Comparison of ENCODE assay signal across 22 cellular contexts in the genomic region with DNA sequence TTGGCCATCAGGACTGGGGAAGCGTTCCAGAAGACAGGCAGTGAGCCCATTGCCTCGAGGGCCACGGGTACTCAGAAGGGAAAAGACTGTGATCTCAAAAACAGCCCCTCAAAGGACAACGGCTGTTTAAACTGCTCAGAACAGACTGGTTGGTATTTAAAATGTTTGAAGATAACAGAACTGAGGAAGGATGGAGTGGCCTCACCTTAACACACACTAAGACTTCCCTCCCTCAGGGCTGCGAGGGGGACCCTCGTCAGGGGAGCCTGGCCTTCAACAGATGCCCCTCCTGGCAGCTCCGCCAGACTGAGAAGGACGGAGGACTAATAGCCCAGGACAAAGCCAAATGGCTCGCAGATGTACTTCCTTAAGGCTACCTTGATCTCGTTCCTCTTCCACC. TPM values are rescaled to one million over a fixed set of nuclear protein-coding genes. Genes with fewer than 3 reads are reported as not detected.
A peak's percentile ranks its signal among the peaks of the same experiment; 100 is the strongest.
DNase-seq lines count a peak whose midpoint lies in the region; ATAC-seq, FAIRE-seq and TF ChIP-seq lines count a peak whose summit lies in the region.
"Had no signal": no experiment of that assay in that cellular context is flagged by ENCODE, and none has a peak within 500 bp of the region (broad histone marks: within the 10 kb centered on the region; RNA-seq: fewer than 3 reads in every experiment).

No MANE protein-coding gene starts in this region.

- H3K4me3 Mint-ChIP-seq in activated CD4-positive, alpha-beta T cell treated with anti-CD3 and anti-CD28 coated beads, Interleukin-2, amount 10 ng/mL, durations not matched to agents 24 days and 14 days = peak overlapping the region; percentile 94
- no peak overlapping the region for H3K4me3 Mint-ChIP-seq in activated T-helper 1 cell treated with anti-CD3 and anti-CD28 coated beads, Interleukin-12 subunit alpha, Interleukin-12 subunit beta, Interleukin-2, Interleukin-4 antibody, amounts not matched to agents 30 ng/mL and 10 ng/mL and 1 ng/mL, durations not matched to agents 14 hours and 24 hours and 36 hours
- H3K4me3 Mint-ChIP-seq in stimulated activated memory B cell treated with anti-CD40 and anti-IgM and Interleukin-4, amounts not matched to agents 10 μg/mL and 1 μg/mL and 100 μg/mL, for 72 hours = no peak overlapping the region

- H3K9me3 Mint-ChIP-seq in activated CD4-positive, alpha-beta T cell treated with anti-CD3 and anti-CD28 coated beads, Interleukin-2, amount 10 ng/mL, durations not matched to agents 24 days and 14 days = no peaks in the 10 kb centered on the region
- no peaks in the 10 kb centered on the region for H3K9me3 Mint-ChIP-seq in activated T-helper 1 cell treated with anti-CD3 and anti-CD28 coated beads, Interleukin-12 subunit alpha, Interleukin-12 subunit beta, Interleukin-2, Interleukin-4 antibody, amounts not matched to agents 30 ng/mL and 10 ng/mL and 1 ng/mL, durations not matched to agents 14 hours and 24 hours and 36 hours
- no peaks in the 10 kb centered on the region for H3K9me3 Mint-ChIP-seq in stimulated activated memory B cell treated with anti-CD40 and anti-IgM and Interleukin-4, amounts not matched to agents 10 μg/mL and 1 μg/mL and 100 μg/mL, for 72 hours
- H3K9me3 Mint-ChIP-seq: T-helper 2 cell treated with Interferon-gamma antibody and Interleukin-4, amounts not matched to agents 5 μg/mL and 100 μg/mL, for 36 hours had no signal

- no peak for ATAC-seq in HepG2
- no peak for ATAC-seq in stimulated activated memory B cell treated with anti-CD40 and anti-IgM and Interleukin-4, amounts not matched to agents 10 μg/mL and 1 μg/mL and 100 μg/mL, for 72 hours
- ATAC-seq in HG02885 (IDR thresholded peaks at IDR 0.05; ENCODE audit: poor library complexity, unreplicated experiment) = no peak
- ATAC-seq: foreskin keratinocyte, K562, left ventricle myocardium superior, PC-3 had no signal

- in situ Hi-C loops in HepG2 (cut with HindIII; ENCODE audit: extremely low pct_ligation_motif_present, low pct_unique_long_range_greater_than_20kb) = no loop called here

- H4K20me1 ChIP-seq in HepG2 (ENCODE audit: insufficient read depth, low read length) = no peaks in the 10 kb centered on the region

- TF ChIP-seq POLR2A in HepG2 (IDR thresholded peaks at IDR 0.05; ENCODE audit: insufficient read depth in 1 of 2, low read depth in 2 of 2, low read length in 2 of 2) = no peak

- no peak for TF ChIP-seq CTCF in HepG2 (CRISPR knock-in tag; IDR thresholded peaks at IDR 0.05)
- TF ChIP-seq CTCF in kidney (IDR thresholded peaks at IDR 0.05; ENCODE audit: borderline replicate concordance, extremely low read depth, insufficient read depth) = no peak

- H3K27ac ChIP-seq in HepG2 (ENCODE audit: extremely low read length, insufficient read depth, low read length) (peak overlapping the region; percentile 56), kidney (ENCODE audit: low read depth in 2 of 2, low read length in 2 of 2) (no peak overlapping the region)
- H3K27ac ChIP-seq: foreskin keratinocyte, SJSA1 had no signal

- peaks cover 21% of the 10 kb centered on the region for H3K36me3 Mint-ChIP-seq in activated CD4-positive, alpha-beta T cell treated with anti-CD3 and anti-CD28 coated beads, Interleukin-2, amount 10 ng/mL, durations not matched to agents 24 days and 14 days (ENCODE audit: low read depth)
- peaks cover 12% of the 10 kb centered on the region for H3K36me3 Mint-ChIP-seq in activated T-helper 1 cell treated with anti-CD3 and anti-CD28 coated beads, Interleukin-12 subunit alpha, Interleukin-12 subunit beta, Interleukin-2, Interleukin-4 antibody, amounts not matched to agents 30 ng/mL and 10 ng/mL and 1 ng/mL, durations not matched to agents 14 hours and 24 hours and 36 hours (ENCODE audit: low read depth)
- peaks cover 15% of the 10 kb centered on the region for H3K36me3 Mint-ChIP-seq in stimulated activated memory B cell treated with anti-CD40 and anti-IgM and Interleukin-4, amounts not matched to agents 10 μg/mL and 1 μg/mL and 100 μg/mL, for 72 hours

- no TSS peak for BruUV-seq in HepG2 (replicated peaks; lab: Mats Ljungman, UMichigan)

- H3K4me3 ChIP-seq in HepG2 (replicated peaks in 1 of 3; ENCODE audit: insufficient read depth in 1 of 3, low read depth in 2 of 3, low read length in 3 of 3) (no peak overlapping the region), kidney (ENCODE audit: low read length in 2 of 2) (no peak overlapping the region)
- H3K4me3 ChIP-seq: K562, SJSA1 had no signal

- CTCF ChIA-PET in HepG2 (lab: Yijun Ruan, JAX; ENCODE audit: low intra/inter-chr PET ratio, low total read pairs) = no interaction called here

- TF ChIP-seq RAD21 in HepG2 (CRISPR knock-in tag; IDR thresholded peaks at IDR 0.05) = no peak

- DNase-seq in activated CD4-positive, alpha-beta T cell treated with anti-CD3 and anti-CD28 coated beads, Interleukin-2, amount 10 ng/mL, durations not matched to agents 24 days and 14 days = no peak
- no peak for DNase-seq in activated CD4-positive, alpha-beta T cell treated with anti-CD3 and anti-CD28 coated beads for 1 hour
- DNase-seq in activated T-helper 1 cell treated with anti-CD3 and anti-CD28 coated beads, Interleukin-12 subunit alpha, Interleukin-12 subunit beta, Interleukin-2, Interleukin-4 antibody, amounts not matched to agents 30 ng/mL and 10 ng/mL and 1 ng/mL, durations not matched to agents 14 hours and 24 hours and 36 hours (ENCODE audit: low spot score) = no peak
- no peak for DNase-seq in HepG2 (ENCODE audit: low spot score)
- no peak for DNase-seq in kidney
- DNase-seq in hypothalamus (lab: John Stamatoyannopoulos, UW) = no peak
- DNase-seq: 8988T; activated CD4-positive, CD25-positive, alpha-beta regulatory T cell treated with anti-CD3 and anti-CD28 coated beads, Interleukin-2, amount 50 U/mL, for 72 hours; DMS53; foreskin keratinocyte; left ventricle myocardium superior; NCI-H1048; NCI-H748 treated with DMSO at 0.1 percent for 48 hours; PC-3; trophoblast cell had no signal

- H3K9me3 ChIP-seq in HepG2 (ENCODE audit: low read length) (no peaks in the 10 kb centered on the region), kidney (ENCODE audit: control insufficient read depth in 1 of 2, low read length in 2 of 2) (no peaks in the 10 kb centered on the region)
- H3K9me3 ChIP-seq: SJSA1 had no signal

- peaks cover 12% of the 10 kb centered on the region for H3K79me2 ChIP-seq in HepG2 (ENCODE audit: insufficient read depth, low read length)

- H3K36me3 ChIP-seq in HepG2 (replicated peaks in 1 of 2; ENCODE audit: control insufficient read depth in 1 of 2, insufficient read depth in 2 of 2, low read length in 2 of 2) (no peaks in the 10 kb centered on the region; a peak in 1 of 5 replicates), kidney (ENCODE audit: control insufficient read depth in 1 of 2, insufficient read depth in 2 of 2, low read length in 2 of 2) (no peaks in the 10 kb centered on the region)

- H3K27ac Mint-ChIP-seq in activated CD4-positive, alpha-beta T cell treated with anti-CD3 and anti-CD28 coated beads, Interleukin-2, amount 10 ng/mL, durations not matched to agents 24 days and 14 days = peak overlapping the region; percentile 40
- H3K27ac Mint-ChIP-seq in activated T-helper 1 cell treated with anti-CD3 and anti-CD28 coated beads, Interleukin-12 subunit alpha, Interleukin-12 subunit beta, Interleukin-2, Interleukin-4 antibody, amounts not matched to agents 30 ng/mL and 10 ng/mL and 1 ng/mL, durations not matched to agents 14 hours and 24 hours and 36 hours = peak overlapping the region; percentile 21
- H3K27ac Mint-ChIP-seq in stimulated activated memory B cell treated with anti-CD40 and anti-IgM and Interleukin-4, amounts not matched to agents 10 μg/mL and 1 μg/mL and 100 μg/mL, for 72 hours = peak overlapping the region; percentile 81

- H3K4me2 ChIP-seq in HepG2 (ENCODE audit: low read depth, low read length) = no peak overlapping the region

- peaks cover 66% of the 10 kb centered on the region for H3K4me1 ChIP-seq in HepG2 (ENCODE audit: insufficient read depth, low read length)
- peaks cover 27 to 39% of the 10 kb centered on the region in 2 donors for H3K4me1 ChIP-seq in kidney (ENCODE audit: control insufficient read depth in 1 of 2, insufficient read depth in 1 of 2, low read depth in 1 of 2, low read length in 2 of 2)

- peaks cover 59% of the 10 kb centered on the region for H3K4me1 Mint-ChIP-seq in activated CD4-positive, alpha-beta T cell treated with anti-CD3 and anti-CD28 coated beads, Interleukin-2, amount 10 ng/mL, durations not matched to agents 24 days and 14 days
- H3K4me1 Mint-ChIP-seq in activated T-helper 1 cell treated with anti-CD3 and anti-CD28 coated beads, Interleukin-12 subunit alpha, Interleukin-12 subunit beta, Interleukin-2, Interleukin-4 antibody, amounts not matched to agents 30 ng/mL and 10 ng/mL and 1 ng/mL, durations not matched to agents 14 hours and 24 hours and 36 hours (ENCODE audit: low read depth) = peaks cover 68% of the 10 kb centered on the region
- H3K4me1 Mint-ChIP-seq in stimulated activated memory B cell treated with anti-CD40 and anti-IgM and Interleukin-4, amounts not matched to agents 10 μg/mL and 1 μg/mL and 100 μg/mL, for 72 hours = peaks cover 72% of the 10 kb centered on the region

- H3K9ac ChIP-seq in HepG2 (ENCODE audit: insufficient read depth, low read depth, low read length) (no peak overlapping the region), kidney (ENCODE audit: low read length in 2 of 2) (no peak overlapping the region)

- POLR2A ChIA-PET in HepG2 (lab: Yijun Ruan, JAX) = no interaction called here

- intact Hi-C loops in activated CD4-positive, alpha-beta T cell treated with anti-CD3 and anti-CD28 coated beads, Interleukin-2, amount 10 ng/mL, durations not matched to agents 24 days and 14 days (cut with micrococcal nuclease) = loop anchor here (1.0 to 10.0 kb wide), 5 partner anchors 89 to 360 kb away; a partner anchor contains a TSS
- intact Hi-C loops in activated T-helper 1 cell treated with anti-CD3 and anti-CD28 coated beads, Interleukin-12 subunit alpha, Interleukin-12 subunit beta, Interleukin-2, Interleukin-4 antibody, amounts not matched to agents 30 ng/mL and 10 ng/mL and 1 ng/mL, durations not matched to agents 14 hours and 24 hours and 36 hours (cut with micrococcal nuclease) = loop anchor here (5.0 kb wide), 1 partner anchor 42 kb away; no protein-coding TSS in a partner anchor
- intact Hi-C loops in HepG2 (cut with micrococcal nuclease; ENCODE audit: unreplicated experiment) (loop anchor here (5.0 kb wide), 1 partner anchor 42 kb away; no protein-coding TSS in a partner anchor), kidney (cut with DNase I) (no loop called here)

- TF ChIP-seq EP300 in HepG2 (IDR thresholded peaks at IDR 0.05; ENCODE audit: low read depth in 2 of 2, low read length in 2 of 2) = no peak
- no peak for TF ChIP-seq EP300 in HepG2 (CRISPR knock-in tag; IDR thresholded peaks at IDR 0.05; ENCODE audit: borderline replicate concordance)

- H3K27me3 ChIP-seq in HepG2 (ENCODE audit: control insufficient read depth in 1 of 2, insufficient read depth in 2 of 2, low read length in 2 of 2) = no peaks in the 10 kb centered on the region
- H3K27me3 ChIP-seq: foreskin keratinocyte, SJSA1 had no signal

- 91% methylated on average over 9 of the region's 10 CpGs for WGBS in HepG2 (ENCODE audit: low lambda C conversion rate)

- no peaks in the 10 kb centered on the region for H3K27me3 Mint-ChIP-seq in activated CD4-positive, alpha-beta T cell treated with anti-CD3 and anti-CD28 coated beads, Interleukin-2, amount 10 ng/mL, durations not matched to agents 24 days and 14 days
- H3K27me3 Mint-ChIP-seq in activated T-helper 1 cell treated with anti-CD3 and anti-CD28 coated beads, Interleukin-12 subunit alpha, Interleukin-12 subunit beta, Interleukin-2, Interleukin-4 antibody, amounts not matched to agents 30 ng/mL and 10 ng/mL and 1 ng/mL, durations not matched to agents 14 hours and 24 hours and 36 hours (ENCODE audit: insufficient read depth) = no peaks in the 10 kb centered on the region
- no peaks in the 10 kb centered on the region for H3K27me3 Mint-ChIP-seq in stimulated activated memory B cell treated with anti-CD40 and anti-IgM and Interleukin-4, amounts not matched to agents 10 μg/mL and 1 μg/mL and 100 μg/mL, for 72 hours

- FAIRE-seq in HepG2 (lab: Jason Lieb, UNC) = no peak
- FAIRE-seq in kidney (lab: Jason Lieb, UNC) = no peak
- FAIRE-seq: colon, K562 had no signal

- no peak overlapping the region for H2AFZ ChIP-seq in HepG2 (ENCODE audit: low read length)

RNA-seq across cellular contexts. Expression of a gene that starts 2.6 kb away (rescaled TPM):
- 13.8 and 18.6 TPM in 2 replicates for total RNA-seq in activated CD4-positive, alpha-beta T cell treated with anti-CD3 and anti-CD28 coated beads, Interleukin-2, amount 10 ng/mL, durations not matched to agents 24 days and 14 days
- total RNA-seq in activated T-helper 1 cell treated with anti-CD3 and anti-CD28 coated beads, Interleukin-12 subunit alpha, Interleukin-12 subunit beta, Interleukin-2, Interleukin-4 antibody, amounts not matched to agents 30 ng/mL and 10 ng/mL and 1 ng/mL, durations not matched to agents 14 hours and 24 hours and 36 hours = 19.8 and 20.1 TPM in 2 replicates
- 8.7 and 11.7 TPM in 2 replicates for total RNA-seq in HepG2 (2016; rRNA removed; fragmentation: Illumina TruSeq; extraction: Trizol)
- 18.2 and 18.6 TPM in 2 replicates for total RNA-seq in HepG2 (2016; cell fraction: cytosol; rRNA removed; fragmentation: Illumina TruSeq; extraction: Trizol; ENCODE audit: low read depth)
- 7.4 and 13.2 TPM in 2 replicates for total RNA-seq in HepG2 (2016; cell fraction: insoluble cytoplasmic fraction; rRNA removed; fragmentation: Illumina TruSeq; extraction: Trizol)
- 22.9 and 26.2 TPM in 2 replicates for total RNA-seq in HepG2 (2016; cell fraction: membrane; rRNA removed; fragmentation: Illumina TruSeq; extraction: Trizol)
- total RNA-seq in HepG2 (2016; cell fraction: nucleus; rRNA removed; fragmentation: Illumina TruSeq; extraction: Trizol) = 6.8 and 12.1 TPM in 2 replicates
- polyA plus RNA-seq in HepG2 (2011; rRNA removed) = 5.7 and 6.2 TPM in 2 replicates
- polyA plus RNA-seq in HepG2 (2011; cell fraction: cytosol; rRNA removed) = 6.4 and 6.8 TPM in 2 replicates
- polyA plus RNA-seq in HepG2 (2011; cell fraction: nucleus; rRNA removed) = 27.8 and 29.6 TPM in 2 replicates
- 5.6 and 5.9 TPM in 2 replicates for polyA plus RNA-seq in HepG2 (2012)
- 28.0 and 29.6 TPM in 2 replicates for polyA plus RNA-seq in HepG2 (2016; cell fraction: cytosol; fragmentation: Illumina TruSeq; extraction: Trizol; ENCODE audit: low read depth)
- polyA plus RNA-seq in HepG2 (2016; cell fraction: insoluble cytoplasmic fraction; fragmentation: Illumina TruSeq; extraction: Trizol; ENCODE audit: low read depth) = 8.4 and 9.2 TPM in 2 replicates
- polyA plus RNA-seq in HepG2 (2016; cell fraction: membrane; fragmentation: Illumina TruSeq; extraction: Trizol; ENCODE audit: low read depth) = 25.4 and 30.7 TPM in 2 replicates
- 12.9 and 17.4 TPM in 2 replicates for polyA plus RNA-seq in HepG2 (2016; cell fraction: nucleus; fragmentation: Illumina TruSeq; extraction: Trizol; ENCODE audit: insufficient read depth, low read depth)
- polyA minus RNA-seq in HepG2 (2011; rRNA and poly(A)+ RNA removed; ENCODE audit: low replicate concordance) = 11.7 and 11.8 TPM in 2 replicates
- 6.1 and 8.6 TPM in 2 replicates for polyA minus RNA-seq in HepG2 (2011; cell fraction: cytosol; rRNA and poly(A)+ RNA removed)
- polyA minus RNA-seq in HepG2 (2011; cell fraction: nucleus; rRNA and poly(A)+ RNA removed) = 5.3 and 7.9 TPM in 2 replicates
- 21.4 TPM for total RNA-seq in kidney
- 23.3 TPM for polyA plus RNA-seq in kidney (ENCODE audit: insufficient read depth, low read depth, low replicate concordance)

RNA-seq across cellular contexts. Expression of a gene that starts 59.9 kb away (rescaled TPM):
- 0.43 and 0.54 TPM in 2 replicates for total RNA-seq in activated CD4-positive, alpha-beta T cell treated with anti-CD3 and anti-CD28 coated beads, Interleukin-2, amount 10 ng/mL, durations not matched to agents 24 days and 14 days
- total RNA-seq in activated T-helper 1 cell treated with anti-CD3 and anti-CD28 coated beads, Interleukin-12 subunit alpha, Interleukin-12 subunit beta, Interleukin-2, Interleukin-4 antibody, amounts not matched to agents 30 ng/mL and 10 ng/mL and 1 ng/mL, durations not matched to agents 14 hours and 24 hours and 36 hours = 1.7 TPM in 1 of 2 replicates, not detected in the other
- 1.3 and 1.4 TPM in 2 replicates for total RNA-seq in HepG2 (2016; rRNA removed; fragmentation: Illumina TruSeq; extraction: Trizol)
- 1.1 TPM in 1 of 2 replicates, not detected in the other for total RNA-seq in HepG2 (2016; cell fraction: cytosol; rRNA removed; fragmentation: Illumina TruSeq; extraction: Trizol; ENCODE audit: low read depth)
- total RNA-seq in HepG2 (2016; cell fraction: insoluble cytoplasmic fraction; rRNA removed; fragmentation: Illumina TruSeq; extraction: Trizol) = 1.8 and 2.0 TPM in 2 replicates
- total RNA-seq in HepG2 (2016; cell fraction: membrane; rRNA removed; fragmentation: Illumina TruSeq; extraction: Trizol) = 0.62 and 1.3 TPM in 2 replicates
- 1.5 and 1.8 TPM in 2 replicates for total RNA-seq in HepG2 (2016; cell fraction: nucleus; rRNA removed; fragmentation: Illumina TruSeq; extraction: Trizol)
- polyA plus RNA-seq in HepG2 (2011; rRNA removed) = 0.60 and 0.84 TPM in 2 replicates
- polyA plus RNA-seq in HepG2 (2011; cell fraction: cytosol; rRNA removed) = 0.46 and 0.76 TPM in 2 replicates
- polyA plus RNA-seq in HepG2 (2011; cell fraction: nucleus; rRNA removed) = 8.5 TPM in 2 replicates
- 0.59 and 1.6 TPM in 2 replicates for polyA plus RNA-seq in HepG2 (2012)
- 0.95 and 1.2 TPM in 2 replicates for polyA plus RNA-seq in HepG2 (2016; cell fraction: cytosol; fragmentation: Illumina TruSeq; extraction: Trizol; ENCODE audit: low read depth)
- polyA plus RNA-seq in HepG2 (2016; cell fraction: insoluble cytoplasmic fraction; fragmentation: Illumina TruSeq; extraction: Trizol; ENCODE audit: low read depth) = 1.7 and 2.2 TPM in 2 replicates
- polyA plus RNA-seq in HepG2 (2016; cell fraction: membrane; fragmentation: Illumina TruSeq; extraction: Trizol; ENCODE audit: low read depth) = 0.33 and 0.93 TPM in 2 replicates
- 4.6 and 6.7 TPM in 2 replicates for polyA plus RNA-seq in HepG2 (2016; cell fraction: nucleus; fragmentation: Illumina TruSeq; extraction: Trizol; ENCODE audit: insufficient read depth, low read depth)
- 0.54 TPM in 1 of 2 replicates, not detected in the other for polyA minus RNA-seq in HepG2 (2011; rRNA and poly(A)+ RNA removed; ENCODE audit: low replicate concordance)
- not detected in 2 replicates for polyA minus RNA-seq in HepG2 (2011; cell fraction: cytosol; rRNA and poly(A)+ RNA removed)
- polyA minus RNA-seq in HepG2 (2011; cell fraction: nucleus; rRNA and poly(A)+ RNA removed) = not detected in 2 replicates
- total RNA-seq in kidney = 18.6 TPM
- polyA plus RNA-seq in kidney (ENCODE audit: insufficient read depth, low read depth, low replicate concordance) = 47.8 TPM
- total RNA-seq: SJSA1 had no signal
- polyA plus RNA-seq: BJ had no signal

Comparison
In these comparisons a context has a peak if more than half of its experiments do, and no peak if none do; other contexts are left out.
1. H3K27ac Mint-ChIP-seq: peak in every context shown above with its lines; median percentile 81 in stimulated activated memory B cell treated with anti-CD40 and anti-IgM and Interleukin-4, amounts not matched to agents 10 μg/mL and 1 μg/mL and 100 μg/mL, for 72 hours; 40 in activated CD4-positive, alpha-beta T cell treated with anti-CD3 and anti-CD28 coated beads, Interleukin-2, amount 10 ng/mL, durations not matched to agents 24 days and 14 days; 21 in activated T-helper 1 cell treated with anti-CD3 and anti-CD28 coated beads, Interleukin-12 subunit alpha, Interleukin-12 subunit beta, Interleukin-2, Interleukin-4 antibody, amounts not matched to agents 30 ng/mL and 10 ng/mL and 1 ng/mL, durations not matched to agents 14 hours and 24 hours and 36 hours.